In the genomic region with DNA sequence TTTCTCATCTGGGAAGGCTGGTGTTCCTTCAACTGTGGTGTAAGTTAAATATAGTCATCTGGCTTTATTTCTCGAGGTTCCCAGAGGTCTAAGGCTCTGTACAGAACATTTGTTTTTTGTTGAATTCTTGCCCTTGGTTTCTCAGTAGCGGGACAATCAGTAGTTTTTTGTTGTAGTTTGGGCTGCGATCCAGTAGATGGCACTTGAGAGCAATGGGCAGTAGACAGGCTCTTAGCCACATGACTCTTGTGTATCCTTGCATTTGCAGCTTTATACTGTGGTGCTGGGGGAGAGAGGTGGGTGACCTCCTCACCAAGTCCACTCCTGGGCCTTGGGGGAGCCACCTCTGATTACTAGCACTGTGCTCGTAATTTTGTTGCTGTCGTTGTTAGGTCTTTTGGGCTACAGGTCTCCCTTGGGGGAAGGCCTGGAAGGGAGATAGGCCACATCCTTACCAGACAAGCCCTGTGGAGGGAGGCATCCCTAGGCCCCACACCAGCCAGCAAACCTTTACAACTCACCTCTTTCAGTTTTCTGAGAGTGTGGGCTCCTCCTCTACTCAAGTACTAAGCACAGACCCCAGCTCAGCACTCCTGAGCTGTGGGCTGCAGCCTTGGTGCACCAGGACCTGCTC, we compare ENCODE assay signal across 8 cellular contexts. TPM values are rescaled to one million over a fixed set of nuclear protein-coding genes. Genes with fewer than 3 reads are reported as not detected.
A peak's percentile ranks its signal among the peaks of the same experiment; 100 is the strongest.
DNase-seq lines count a peak whose midpoint lies in the region; ATAC-seq and TF ChIP-seq lines count a peak whose summit lies in the region.

No MANE protein-coding gene starts in this region.

- no peak overlapping the region for H3K56ac ChIP-seq in H9 (ENCODE audit: insufficient read length, low read depth, low read length)

- H3K79me1 ChIP-seq in H9 (ENCODE audit: insufficient read depth, low read depth, low read length, poor library complexity, severe bottlenecking), result no peaks in the 10 kb centered on the region

- no peak overlapping the region for H3K18ac ChIP-seq in H9 (ENCODE audit: insufficient read length, low read depth, low read length)

- H3K4ac ChIP-seq in H9 (ENCODE audit: low read depth, low read length), result no peak overlapping the region

- no peaks in the 10 kb centered on the region for H3K9me3 ChIP-seq in H9 (ENCODE audit: control insufficient read depth, low read depth, low read length)
- no peaks in the 10 kb centered on the region for H3K9me3 ChIP-seq in lower lobe of right lung

- no peak overlapping the region for H2BK20ac ChIP-seq in H9 (ENCODE audit: low read depth, low read length, poor library complexity, severe bottlenecking)

- no peak overlapping the region for H2BK5ac ChIP-seq in H9 (ENCODE audit: insufficient read length, low read length)

- intact Hi-C loops in lower lobe of right lung (cut with DNase I), result no loop called here

- H4K8ac ChIP-seq in H9 (replicated peaks; ENCODE audit: insufficient read length, low read depth, low read length), result no peak overlapping the region

- no peak overlapping the region for H3K9ac ChIP-seq in H9 (ENCODE audit: extremely low read depth, insufficient read length, low read length)

- DNase-seq in SKM-1 (lab: John Stamatoyannopoulos, UW; ENCODE audit: unreplicated experiment), result peak; percentile 0
- no peak for DNase-seq in SKM-1 treated with dmso at 0.1 percent for 144 hours (lab: John Stamatoyannopoulos, UW; ENCODE audit: unreplicated experiment)
- DNase-seq in H9, result peak; percentile 49
- DNase-seq in RKO (ENCODE audit: low spot score), result peak; percentile 54
- peak; percentile 22 for DNase-seq in astrocyte of the spinal cord (ENCODE audit: low read depth, low spot score)
- no peak for DNase-seq in lower lobe of right lung

- H3K4me1 ChIP-seq in H9 (ENCODE audit: insufficient read depth, low read length), result no peaks in the 10 kb centered on the region
- H3K4me1 ChIP-seq in lower lobe of right lung, result no peaks in the 10 kb centered on the region

- no peak overlapping the region for H2BK120ac ChIP-seq in H9 (ENCODE audit: low read depth, low read length, poor library complexity, severe bottlenecking)

- no peak overlapping the region for H3K4me3 Mint-ChIP-seq in H9

- H2AFZ ChIP-seq in H9 (ENCODE audit: low read length), result no peak overlapping the region

- H3K27ac Mint-ChIP-seq in H9, result no peak overlapping the region; a peak in 1 of 7 replicates

- no peak overlapping the region for H2BK12ac ChIP-seq in H9 (ENCODE audit: insufficient read length, low read depth, low read length)

- TF ChIP-seq CTCF in H9 (conservative IDR thresholded peaks at IDR 0.05), result peak; percentile 75
- TF ChIP-seq CTCF in astrocyte of the spinal cord (IDR thresholded peaks at IDR 0.05; ENCODE audit: low read depth, low read length), result peak; percentile 80
- TF ChIP-seq CTCF in lower lobe of right lung (IDR thresholded peaks at IDR 0.05), result peak; percentile 52

- no peak overlapping the region for H3K4me2 ChIP-seq in H9 (ENCODE audit: insufficient read depth, insufficient read length, low read length)

- H4K91ac ChIP-seq in H9 (ENCODE audit: insufficient read length, low read depth, low read length), result no peak overlapping the region

- peaks cover 30 to 62% of the 10 kb centered on the region in 2 experiments for H3K9me3 Mint-ChIP-seq in H9

- peaks cover 0 to 2% of the 10 kb centered on the region in 2 experiments; a peak in 1 of 4 replicates for H3K4me1 Mint-ChIP-seq in H9

- H3K23ac ChIP-seq in H9 (ENCODE audit: insufficient read length, low read depth, low read length), result no peak overlapping the region

- no peaks in the 10 kb centered on the region for H3K23me2 ChIP-seq in H9 (ENCODE audit: insufficient read length, low read depth, low read length, poor library complexity, severe bottlenecking)

- ATAC-seq in lower lobe of right lung (peak; percentile 62 to 65), GM21825 (IDR thresholded peaks at IDR 0.05; ENCODE audit: unreplicated experiment) (no peak), GM18498 (IDR thresholded peaks at IDR 0.05; ENCODE audit: unreplicated experiment) (no peak)

- no peak overlapping the region for H3K4me3 ChIP-seq in astrocyte of the spinal cord (ENCODE audit: low read depth, low read length)
- H3K4me3 ChIP-seq in lower lobe of right lung, result no peak overlapping the region

- peaks cover 4% of the 10 kb centered on the region; the same call in 1 of the 2 replicates for H3K27me3 Mint-ChIP-seq in H9 (ENCODE audit: low read depth)

- no peaks in the 10 kb centered on the region for H3K79me2 ChIP-seq in H9 (ENCODE audit: insufficient read depth, low read length)

- in situ Hi-C loops in astrocyte of the spinal cord (cut with HindIII; ENCODE audit: low sequenced_read_pairs), result no loop called here

- WGBS in H9 (ENCODE audit: extremely low coverage, insufficient read length, low lambda C conversion rate), result no CpG with 5 or more reads among the region's 5 CpGs

- H2BK15ac ChIP-seq in H9 (ENCODE audit: low read depth, low read length), result no peak overlapping the region

- H3K36me3 ChIP-seq in lower lobe of right lung, result no peaks in the 10 kb centered on the region

- no peak overlapping the region for H2AK5ac ChIP-seq in H9 (ENCODE audit: insufficient read length, low read length)

- H3T11ph ChIP-seq in H9 (ENCODE audit: low read length), result no peak overlapping the region

- H3K27me3 ChIP-seq in H9 (ENCODE audit: insufficient read depth, low read length) (no peaks in the 10 kb centered on the region), lower lobe of right lung (ENCODE audit: low read depth) (no peaks in the 10 kb centered on the region)

- H4K5ac ChIP-seq in H9 (ENCODE audit: insufficient read length, low read depth, low read length), result no peak overlapping the region

- no peak overlapping the region for H3K14ac ChIP-seq in H9 (ENCODE audit: insufficient read depth, low read length)

- H3K27ac ChIP-seq in H9 (ENCODE audit: insufficient read length, low read depth, low read length) (no peak overlapping the region), lower lobe of right lung (no peak overlapping the region)

- peaks cover 0 to 2% (median 0%) of the 10 kb centered on the region in 3 experiments; a peak in 2 of 7 replicates for H3K36me3 Mint-ChIP-seq in H9 (ENCODE audit: insufficient read depth in 1 of 3, low read depth in 3 of 3)

- no peaks in the 10 kb centered on the region for H4K20me1 ChIP-seq in H9 (ENCODE audit: control insufficient read depth, insufficient read depth, insufficient read length)

RNA-seq across cellular contexts. Expression of gene ETDB, which starts 8.1 kb away (rescaled TPM):
- total RNA-seq in H9 (2021), result not detected in 2 replicates
- total RNA-seq in lower lobe of right lung, result not detected

RNA-seq across cellular contexts. Expression of gene SMIM10L2B, which starts 13.7 kb away (rescaled TPM):
- 3.4 and 4.6 TPM in 2 replicates for total RNA-seq in H9 (2021)
- 2.0 TPM for total RNA-seq in lower lobe of right lung

RNA-seq across cellular contexts. Expression of gene CT55, which starts 59.0 kb away (rescaled TPM):
- total RNA-seq in H9 (2021) (0.24 TPM in 1 of 2 replicates, not detected in the other), lower lobe of right lung (not detected)

Comparison
In these comparisons a context has a peak if more than half of its experiments do, and no peak if none do; other contexts are left out.
1. DNase-seq: peak in SKM-1 (single experiment), H9 (single experiment), RKO (single experiment) and astrocyte of the spinal cord (single experiment); none in SKM-1 treated with dmso at 0.1 percent for 144 hours (single experiment) and lower lobe of right lung (single experiment).
2. ATAC-seq: peak in lower lobe of right lung (2 of 2); none in GM21825 (single experiment) and GM18498 (single experiment).
3. Peak in every context shown above with its lines, with median percentiles within 50 percentile points of each other: CTCF ChIP-seq.